8 cellular contexts compared by ENCODE assay signal in the genomic region with DNA sequence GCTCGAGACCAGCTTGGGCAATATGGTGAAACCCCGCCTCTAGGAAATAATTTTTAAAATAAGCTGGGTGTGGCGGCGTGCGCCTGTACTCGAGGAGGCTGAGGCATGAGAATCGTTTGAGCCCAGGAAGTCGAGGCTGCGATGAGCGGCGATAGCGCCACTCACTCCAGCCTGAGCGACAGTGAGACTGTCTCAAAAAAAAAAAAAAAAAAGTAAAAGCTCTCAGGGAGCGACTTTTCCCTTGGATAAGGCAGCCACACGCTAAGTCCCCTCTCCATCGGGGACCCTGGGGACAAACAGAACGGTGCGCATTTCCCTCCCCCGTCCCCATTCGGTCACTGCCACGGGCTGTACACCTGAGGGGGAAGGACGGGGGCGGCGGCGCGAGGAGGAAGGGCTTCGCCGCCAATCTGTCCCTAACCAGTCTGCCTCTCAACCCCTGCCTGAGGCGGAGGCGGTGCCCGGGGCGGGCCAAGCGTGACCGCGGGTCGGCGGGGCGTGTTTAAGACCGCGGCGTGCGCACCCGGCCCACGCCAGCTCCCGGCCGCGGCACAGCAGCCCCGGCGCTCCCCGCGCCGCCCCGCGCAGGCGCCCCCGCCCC. TPM values are rescaled to one million over a fixed set of nuclear protein-coding genes. Genes with fewer than 3 reads are reported as not detected.
DNase-seq lines count a peak whose midpoint lies in the region; ATAC-seq and TF ChIP-seq lines count a peak whose summit lies in the region.

A gene (plus strand): TSS at position 531 of the 601 bp plus-strand sequence. CDS start 107 bp downstream, outside the sequence.

- H2BK120ac ChIP-seq in mesenchymal stem cell (ENCODE audit: low read depth, low read length) = peak within 1 kb of the TSS; percentile 79

- H3K18ac ChIP-seq in mesenchymal stem cell (ENCODE audit: low read depth in 1 of 2, low read length in 2 of 2) = peak within 1 kb of the TSS; percentile 89 to 94

- WGBS in mesenchymal stem cell = 11% methylated on average over 51 of the region's 56 CpGs

- no peaks in the 10 kb centered on the region for H3K27me3 ChIP-seq in mesenchymal stem cell (ENCODE audit: control insufficient read depth in 1 of 2, insufficient read depth in 1 of 2, low read length in 2 of 2)

- H3K4me3 ChIP-seq in HFF-Myc (replicated peaks; ENCODE audit: low read depth, low read length) = peak within 1 kb of the TSS; percentile 52
- H3K4me3 ChIP-seq in mesenchymal stem cell (ENCODE audit: insufficient read depth in 1 of 2, low read depth in 1 of 2, low read length in 2 of 2) = peak within 1 kb of the TSS; percentile 62 to 92

- no peak within 1 kb of the TSS for H3K23ac ChIP-seq in mesenchymal stem cell (ENCODE audit: low read length in 2 of 2)

- peak; percentile 76 for DNase-seq in GM10248 (ENCODE audit: extremely low spot score)
- DNase-seq in HFF-Myc (ENCODE audit: extremely low read depth, low read depth) = no peak
- DNase-seq in NCI-H2171 treated with DMSO at 0.1 percent for 48 hours (lab: John Stamatoyannopoulos, UW) = peak; percentile 47
- peak; percentile 88 for DNase-seq in activated CD8-positive, alpha-beta memory T cell treated with anti-CD3 and anti-CD28 coated beads for 24 hours
- peak; percentile 74 to 78 (median 77) for DNase-seq in effector memory CD8-positive, alpha-beta T cell
- peak; percentile 83 for DNase-seq in mesenchymal stem cell
- peak; percentile 52 for DNase-seq in stimulated activated CD8-positive, alpha-beta memory T cell treated with anti-CD3 and anti-CD28 coated beads, Interleukin-15, amount 100 ng/mL, for 1 hour (ENCODE audit: low read depth)
- no peak for DNase-seq in SKM-1 (lab: John Stamatoyannopoulos, UW; ENCODE audit: unreplicated experiment)

- H3K27ac ChIP-seq in mesenchymal stem cell (ENCODE audit: low read length, poor library complexity, severe bottlenecking) = no peak within 1 kb of the TSS

- H3K36me3 ChIP-seq in mesenchymal stem cell (ENCODE audit: control insufficient read depth in 1 of 2, insufficient read depth in 2 of 2, low read depth in 1 of 2, low read length in 2 of 2) = no peaks in the 10 kb centered on the region

- ATAC-seq in effector memory CD8-positive, alpha-beta T cell (replicated peaks) = peak; percentile 95

- H3K4me1 ChIP-seq in mesenchymal stem cell (ENCODE audit: control insufficient read depth, insufficient read depth, low read depth, low read length) = peaks cover 18% of the 10 kb centered on the region

- H3K27me3 Mint-ChIP-seq in effector memory CD8-positive, alpha-beta T cell = peaks cover 21 to 49% of the 10 kb centered on the region in 2 donors

- H2BK15ac ChIP-seq in mesenchymal stem cell (ENCODE audit: low read depth, poor library complexity, severe bottlenecking) = peak within 1 kb of the TSS; percentile 89

- H3K9me3 ChIP-seq in mesenchymal stem cell (ENCODE audit: control insufficient read depth, low read length) = no peaks in the 10 kb centered on the region

- TF ChIP-seq CTCF in GM10248 (IDR thresholded peaks at IDR 0.05; ENCODE audit: control extremely low read depth, extremely low read depth, low read depth, missing control alignments) (no peak), HFF-Myc (IDR thresholded peaks at IDR 0.05; ENCODE audit: low read depth, low read length, missing control alignments) (no peak)

- H3K4ac ChIP-seq in mesenchymal stem cell (ENCODE audit: low read depth in 1 of 2, low read length in 2 of 2) = peak within 1 kb of the TSS; percentile 13 to 59

- H3K4me2 ChIP-seq in mesenchymal stem cell (ENCODE audit: low read length, poor library complexity, severe bottlenecking) = peak within 1 kb of the TSS; percentile 88

- peak within 1 kb of the TSS; percentile 20 to 70 for H3K27ac Mint-ChIP-seq in effector memory CD8-positive, alpha-beta T cell

- POLR2A ChIA-PET in GM10248 (lab: Yijun Ruan, JAX) = interaction anchor here (0.6 kb wide), 1 partner anchor 816 kb away, joined by 5 read pairs; no protein-coding TSS in a partner anchor

- H3K79me1 ChIP-seq in mesenchymal stem cell (replicated peaks; ENCODE audit: low read length, poor library complexity, severe bottlenecking) = no peaks in the 10 kb centered on the region

- peak within 1 kb of the TSS; percentile 83 for H4K91ac ChIP-seq in mesenchymal stem cell (ENCODE audit: low read length)

- peak within 1 kb of the TSS; percentile 89 to 94 for H3K4me3 Mint-ChIP-seq in effector memory CD8-positive, alpha-beta T cell

- no peak within 1 kb of the TSS for H2BK5ac ChIP-seq in mesenchymal stem cell (ENCODE audit: low read depth, low read length, poor library complexity, severe bottlenecking)

- H4K8ac ChIP-seq in mesenchymal stem cell (ENCODE audit: low read length) = peak within 1 kb of the TSS; percentile 97

- H2AK5ac ChIP-seq in mesenchymal stem cell (ENCODE audit: low read length, severe bottlenecking) = no peak within 1 kb of the TSS

- peaks cover 17 to 19% of the 10 kb centered on the region in 2 donors for H3K4me1 Mint-ChIP-seq in effector memory CD8-positive, alpha-beta T cell (ENCODE audit: low read depth in 2 of 2)

- peak within 1 kb of the TSS; percentile 83 for H3K9ac ChIP-seq in mesenchymal stem cell (ENCODE audit: low read length)

- H2AFZ ChIP-seq in mesenchymal stem cell (ENCODE audit: low read depth, low read length) = peak within 1 kb of the TSS; percentile 70

- CTCF ChIA-PET in GM10248 (lab: Yijun Ruan, JAX) = interaction anchor here (1.2 to 1.9 kb wide), 3 partner anchors 8 to 547 kb away, joined by 3 to 4 read pairs (median 4); no protein-coding TSS in a partner anchor

- no peak within 1 kb of the TSS for H3K14ac ChIP-seq in mesenchymal stem cell (ENCODE audit: low read length in 2 of 2)

- H3K9me3 Mint-ChIP-seq in effector memory CD8-positive, alpha-beta T cell = no peaks in the 10 kb centered on the region

- no peaks in the 10 kb centered on the region for H3K36me3 Mint-ChIP-seq in effector memory CD8-positive, alpha-beta T cell (ENCODE audit: insufficient read depth)

- H2BK12ac ChIP-seq in mesenchymal stem cell (ENCODE audit: low read length in 2 of 2) = peak within 1 kb of the TSS; percentile 92 to 96

RNA-seq across cellular contexts. Expression of the gene that starts here (rescaled TPM):
- 23.7 TPM for polyA plus RNA-seq in mesenchymal stem cell (2013, experiment 1 of 2)
- 26.0 TPM for polyA plus RNA-seq in mesenchymal stem cell (2013, experiment 2 of 2)

Comparison
In these comparisons a context has a peak if more than half of its experiments do, and no peak if none do; other contexts are left out.
1. DNase-seq: peak in GM10248 (single experiment), NCI-H2171 treated with DMSO at 0.1 percent for 48 hours (single experiment), activated CD8-positive, alpha-beta memory T cell treated with anti-CD3 and anti-CD28 coated beads for 24 hours (single experiment), effector memory CD8-positive, alpha-beta T cell (3 of 3), mesenchymal stem cell (single experiment) and stimulated activated CD8-positive, alpha-beta memory T cell treated with anti-CD3 and anti-CD28 coated beads, Interleukin-15, amount 100 ng/mL, for 1 hour (single experiment); none in HFF-Myc (single experiment) and SKM-1 (single experiment).